ENCODE assay signal across 13 cellular contexts in genomic region chr5:33789558-33789957, GRCh38.
"Had no signal": no experiment of that assay in that cellular context is flagged by ENCODE, and none has a peak within 500 bp of the region (broad histone marks: within the 10 kb centered on the region; RNA-seq: fewer than 3 reads in every experiment).

No MANE protein-coding gene starts in this region.

- H3K9me3 ChIP-seq: upper lobe of left lung had no signal

- H3K4me1 ChIP-seq: esophagus muscularis mucosa, left lung, spleen, upper lobe of left lung had no signal

- DNase-seq: activated CD4-positive, alpha-beta T cell treated with anti-CD3 and anti-CD28 coated beads for 1 hour; activated CD4-positive, alpha-beta T cell treated with anti-CD3 and anti-CD28 coated beads, Interleukin-2, amount 50 U/mL, for 48 hours; activated effector memory CD4-positive, alpha-beta T cell treated with anti-CD3 and anti-CD28 coated beads, Interleukin-2, amount 50 U/mL, for 16 hours; activated T-cell treated with anti-CD3 and anti-CD28 coated beads, Interleukin-2, amount 50 U/mL, for 4 hours; heart right ventricle; left lung; spleen; stimulated activated CD4-positive, alpha-beta T cell treated with anti-CD3 and anti-CD28 coated beads, Interleukin-1b, Interleukin-23, amount 100 ng/mL, for 48 hours; stimulated activated naive B cell treated with anti-CD40 and anti-IgM and Interleukin-4, amounts not matched to agents 10 μg/mL and 1 μg/mL and 100 μg/mL, for 72 hours had no signal

- H3K36me3 ChIP-seq: esophagus muscularis mucosa, heart right ventricle, left lung, spleen, upper lobe of left lung had no signal

- H3K4me1 Mint-ChIP-seq: stimulated activated naive B cell treated with anti-CD40 and anti-IgM and Interleukin-4, amounts not matched to agents 10 μg/mL and 1 μg/mL and 100 μg/mL, for 72 hours had no signal

- H3K36me3 Mint-ChIP-seq: activated naive CD4-positive, alpha-beta T cell treated with anti-CD3 and anti-CD28 coated beads, Interleukin-2, amount 50 U/mL, for 72 hours; stimulated activated naive B cell treated with anti-CD40 and anti-IgM and Interleukin-4, amounts not matched to agents 10 μg/mL and 1 μg/mL and 100 μg/mL, for 72 hours had no signal

- H3K27ac ChIP-seq: esophagus muscularis mucosa, spleen, upper lobe of left lung had no signal

- H3K27me3 Mint-ChIP-seq: stimulated activated naive B cell treated with anti-CD40 and anti-IgM and Interleukin-4, amounts not matched to agents 10 μg/mL and 1 μg/mL and 100 μg/mL, for 72 hours had no signal

- H3K4me3 Mint-ChIP-seq: activated T-cell treated with anti-CD3 and anti-CD28 coated beads, Interleukin-2, amount 50 U/mL, for 4 hours; stimulated activated naive B cell treated with anti-CD40 and anti-IgM and Interleukin-4, amounts not matched to agents 10 μg/mL and 1 μg/mL and 100 μg/mL, for 72 hours; T-helper 2 cell treated with Interferon-gamma antibody and Interleukin-4, amounts not matched to agents 5 μg/mL and 100 μg/mL, for 36 hours had no signal

- H3K27ac Mint-ChIP-seq: activated naive CD4-positive, alpha-beta T cell treated with anti-CD3 and anti-CD28 coated beads, Interleukin-2, amount 50 U/mL, for 72 hours; stimulated activated naive B cell treated with anti-CD40 and anti-IgM and Interleukin-4, amounts not matched to agents 10 μg/mL and 1 μg/mL and 100 μg/mL, for 72 hours; T-helper 2 cell treated with Interferon-gamma antibody and Interleukin-4, amounts not matched to agents 5 μg/mL and 100 μg/mL, for 36 hours had no signal

- H3K27me3 ChIP-seq: esophagus muscularis mucosa, heart right ventricle, spleen, upper lobe of left lung had no signal

- ATAC-seq: activated naive CD4-positive, alpha-beta T cell treated with anti-CD3 and anti-CD28 coated beads, Interleukin-2, amount 50 U/mL, for 72 hours; activated T-cell treated with anti-CD3 and anti-CD28 coated beads, Interleukin-2, amount 50 U/mL, for 4 hours had no signal

- H3K9me3 Mint-ChIP-seq: activated T-cell treated with anti-CD3 and anti-CD28 coated beads, Interleukin-2, amount 50 U/mL, for 4 hours; T-helper 2 cell treated with Interferon-gamma antibody and Interleukin-4, amounts not matched to agents 5 μg/mL and 100 μg/mL, for 36 hours had no signal

- H3K4me3 ChIP-seq: esophagus muscularis mucosa, heart right ventricle, left lung, spleen, upper lobe of left lung had no signal
